8 cellular contexts compared by ENCODE assay signal in the genomic region with DNA sequence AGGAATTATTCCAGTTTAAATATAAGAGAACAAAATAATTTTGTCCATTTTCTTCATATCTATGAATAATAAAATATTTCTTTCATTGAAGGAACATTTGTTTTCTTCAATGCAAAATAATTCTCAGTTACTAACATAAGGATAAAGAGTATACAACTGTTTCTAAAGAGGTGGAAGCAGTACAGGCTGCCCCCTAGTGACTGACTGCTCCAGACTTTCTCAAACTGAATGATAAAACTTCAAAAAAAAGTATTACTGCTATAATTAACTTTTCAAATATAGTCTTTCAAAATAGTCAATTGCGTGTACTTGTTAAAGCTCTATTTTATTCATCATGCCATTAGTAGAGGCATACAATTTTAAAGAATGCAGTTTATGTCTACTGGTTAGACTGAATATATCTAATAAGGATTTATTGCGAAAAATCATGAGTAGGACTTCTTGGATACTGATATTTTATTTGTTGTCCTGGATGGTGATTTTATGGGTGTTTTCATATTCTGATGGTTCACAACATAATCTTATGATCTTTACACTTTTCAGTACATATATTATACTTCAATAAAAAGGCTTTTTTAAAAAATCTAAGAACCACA.
DNase-seq lines count a peak whose midpoint lies in the region; ATAC-seq and TF ChIP-seq lines count a peak whose summit lies in the region.

No MANE protein-coding gene starts in this region.

- H3K36me3 Mint-ChIP-seq in natural killer cell (no peaks in the 10 kb centered on the region), chondrocyte (ENCODE audit: low read depth) (peaks cover 2% of the 10 kb centered on the region), nephron progenitor cell (ENCODE audit: low read depth) (no peaks in the 10 kb centered on the region)
- no peaks in the 10 kb centered on the region for H3K36me3 Mint-ChIP-seq in natural killer cell treated with Interleukin-12 subunit alpha and Interleukin-12 subunit beta and Interleukin-15 and Interleukin-18, amount 100 ng/mL, for 72 hours
- peaks cover 12% of the 10 kb centered on the region for H3K36me3 Mint-ChIP-seq in activated T-cell treated with anti-CD3 and anti-CD28 coated beads, Interleukin-2, amount 50 U/mL, for 24 hours (ENCODE audit: low read depth)

- peak; percentile 36 for TF ChIP-seq CTCF in natural killer cell (IDR thresholded peaks at IDR 0.05)
- peak; percentile 93 for TF ChIP-seq CTCF in chondrocyte (IDR thresholded peaks at IDR 0.05)
- TF ChIP-seq CTCF in nephron progenitor cell (IDR thresholded peaks at IDR 0.05), result peak; percentile 66

- H3K4me1 Mint-ChIP-seq in natural killer cell (peaks cover 0 to 4% of the 10 kb centered on the region in 2 donors), chondrocyte (ENCODE audit: low read depth) (no peaks in the 10 kb centered on the region), nephron progenitor cell (no peaks in the 10 kb centered on the region)
- no peaks in the 10 kb centered on the region for H3K4me1 Mint-ChIP-seq in natural killer cell treated with Interleukin-12 subunit alpha and Interleukin-12 subunit beta and Interleukin-15 and Interleukin-18, amount 100 ng/mL, for 72 hours (ENCODE audit: low read depth in 2 of 2)
- no peaks in the 10 kb centered on the region for H3K4me1 Mint-ChIP-seq in activated T-cell treated with anti-CD3 and anti-CD28 coated beads, Interleukin-2, amount 50 U/mL, for 24 hours (ENCODE audit: low read depth)

- no peak for DNase-seq in natural killer cell
- DNase-seq in natural killer cell treated with Interleukin-12 subunit alpha and Interleukin-12 subunit beta and Interleukin-15 and Interleukin-18, amount 100 ng/mL, for 72 hours (ENCODE audit: low spot score), result no peak
- peak; percentile 57 for DNase-seq in NCI-H1694 treated with DMSO at 0.1 percent for 48 hours (lab: John Stamatoyannopoulos, UW)
- no peak for DNase-seq in chondrocyte (ENCODE audit: low spot score)
- DNase-seq in nephron progenitor cell, result peak; percentile 10
- DNase-seq in activated T-cell treated with anti-CD3 and anti-CD28 coated beads, Interleukin-2, amount 50 U/mL, for 24 hours, result no peak
- no peak for DNase-seq in activated gamma-delta T cell treated with Interleukin-2 at 50 U/mL for 16 hours

- intact Hi-C loops in natural killer cell (cut with micrococcal nuclease), result loop anchor here (10.0 kb wide), 1 partner anchor 1033 kb away; no protein-coding TSS in a partner anchor

- no peak for ATAC-seq in natural killer cell
- ATAC-seq in natural killer cell treated with Interleukin-12 subunit alpha and Interleukin-12 subunit beta and Interleukin-15 and Interleukin-18, amount 100 ng/mL, for 72 hours, result no peak
- ATAC-seq in GM18907 (IDR thresholded peaks at IDR 0.05; ENCODE audit: unreplicated experiment), result no peak

- H3K9me3 Mint-ChIP-seq in natural killer cell, result no peaks in the 10 kb centered on the region
- no peaks in the 10 kb centered on the region for H3K9me3 Mint-ChIP-seq in natural killer cell treated with Interleukin-12 subunit alpha and Interleukin-12 subunit beta and Interleukin-15 and Interleukin-18, amount 100 ng/mL, for 72 hours
- H3K9me3 Mint-ChIP-seq in chondrocyte (ENCODE audit: low read depth), result no peaks in the 10 kb centered on the region
- H3K9me3 Mint-ChIP-seq in nephron progenitor cell, result no peaks in the 10 kb centered on the region
- no peaks in the 10 kb centered on the region for H3K9me3 Mint-ChIP-seq in activated T-cell treated with anti-CD3 and anti-CD28 coated beads, Interleukin-2, amount 50 U/mL, for 24 hours

- H3K4me3 Mint-ChIP-seq in natural killer cell (no peak overlapping the region), chondrocyte (ENCODE audit: unreplicated experiment) (no peak overlapping the region), nephron progenitor cell (no peak overlapping the region)
- H3K4me3 Mint-ChIP-seq in natural killer cell treated with Interleukin-12 subunit alpha and Interleukin-12 subunit beta and Interleukin-15 and Interleukin-18, amount 100 ng/mL, for 72 hours, result no peak overlapping the region
- H3K4me3 Mint-ChIP-seq in activated T-cell treated with anti-CD3 and anti-CD28 coated beads, Interleukin-2, amount 50 U/mL, for 24 hours, result no peak overlapping the region

- H3K27me3 Mint-ChIP-seq in natural killer cell (ENCODE audit: low read depth in 2 of 2) (no peaks in the 10 kb centered on the region), chondrocyte (ENCODE audit: low read depth) (no peaks in the 10 kb centered on the region), nephron progenitor cell (ENCODE audit: low read depth, poor library complexity) (no peaks in the 10 kb centered on the region)
- no peaks in the 10 kb centered on the region for H3K27me3 Mint-ChIP-seq in natural killer cell treated with Interleukin-12 subunit alpha and Interleukin-12 subunit beta and Interleukin-15 and Interleukin-18, amount 100 ng/mL, for 72 hours
- H3K27me3 Mint-ChIP-seq in activated T-cell treated with anti-CD3 and anti-CD28 coated beads, Interleukin-2, amount 50 U/mL, for 24 hours, result no peaks in the 10 kb centered on the region

- H3K27ac Mint-ChIP-seq in natural killer cell (no peak overlapping the region), chondrocyte (ENCODE audit: unreplicated experiment) (no peak overlapping the region), nephron progenitor cell (no peak overlapping the region)
- H3K27ac Mint-ChIP-seq in natural killer cell treated with Interleukin-12 subunit alpha and Interleukin-12 subunit beta and Interleukin-15 and Interleukin-18, amount 100 ng/mL, for 72 hours, result no peak overlapping the region
- H3K27ac Mint-ChIP-seq in activated T-cell treated with anti-CD3 and anti-CD28 coated beads, Interleukin-2, amount 50 U/mL, for 24 hours, result no peak overlapping the region

Comparison
In these comparisons a context has a peak if more than half of its experiments do, and no peak if none do; other contexts are left out.
1. DNase-seq: peak in NCI-H1694 treated with DMSO at 0.1 percent for 48 hours (single experiment) and nephron progenitor cell (single experiment); none in natural killer cell (single experiment), natural killer cell treated with Interleukin-12 subunit alpha and Interleukin-12 subunit beta and Interleukin-15 and Interleukin-18, amount 100 ng/mL, for 72 hours (single experiment), chondrocyte (single experiment), activated T-cell treated with anti-CD3 and anti-CD28 coated beads, Interleukin-2, amount 50 U/mL, for 24 hours (single experiment) and activated gamma-delta T cell treated with Interleukin-2 at 50 U/mL for 16 hours (single experiment).
2. CTCF ChIP-seq: peak in every context shown above with its lines; median percentile 93 in chondrocyte; 66 in nephron progenitor cell; 36 in natural killer cell.